10 cellular contexts compared by ENCODE assay signal in genomic region chr6:109794201-109794926, GRCh38.
DNase-seq lines count a peak whose midpoint lies in the region; ATAC-seq, FAIRE-seq and TF ChIP-seq lines count a peak whose summit lies in the region.
"Had no signal": no experiment of that assay in that cellular context is flagged by ENCODE, and none has a peak within 500 bp of the region (broad histone marks: within the 10 kb centered on the region; RNA-seq: fewer than 3 reads in every experiment).

No MANE protein-coding gene starts in this region.

- H4K20me1 ChIP-seq in MM.1S (ENCODE audit: insufficient read depth, low read length): no peaks in the 10 kb centered on the region

- no peak overlapping the region for H2AK5ac ChIP-seq in neuronal stem cell (ENCODE audit: low read depth, low read length)

- no peak overlapping the region for H3K4ac ChIP-seq in neuronal stem cell (ENCODE audit: low read length)

- no TSS peak for BruUV-seq in Calu3 (replicated peaks; lab: Mats Ljungman, UMichigan)

- no peaks in the 10 kb centered on the region for H3F3A ChIP-seq in MM.1S (ENCODE audit: insufficient read depth, low read length)

- H3K9me3 Mint-ChIP-seq in Calu3 (ENCODE audit: low read depth, unreplicated experiment): no peaks in the 10 kb centered on the region

- no peak overlapping the region for H3K4me3 ChIP-seq in bronchial epithelial cell (ENCODE audit: low read depth, low read length)
- no peak overlapping the region for H3K4me3 ChIP-seq in neuronal stem cell (ENCODE audit: low read length in 2 of 2)
- no peak overlapping the region for H3K4me3 ChIP-seq in MM.1S (ENCODE audit: low read length)
- H3K4me3 ChIP-seq: testis had no signal

- H3K27me3 ChIP-seq in bronchial epithelial cell (ENCODE audit: control insufficient read depth, insufficient read depth, low read length): no peaks in the 10 kb centered on the region
- no peaks in the 10 kb centered on the region for H3K27me3 ChIP-seq in neuronal stem cell (ENCODE audit: control insufficient read depth in 3 of 3, insufficient read depth in 3 of 3, low read depth in 1 of 3, low read length in 3 of 3)
- H3K27me3 ChIP-seq in MM.1S (replicated peaks; ENCODE audit: insufficient read depth, low read length): no peaks in the 10 kb centered on the region
- H3K27me3 ChIP-seq: testis had no signal

- CTCF ChIA-PET in Calu3 (lab: Charles Lee): interaction anchor here (0.6 to 2.3 kb wide), 2 partner anchors 21 to 245 kb away, joined by 6 to 11 read pairs; no protein-coding TSS in a partner anchor

- H3K4me3 Mint-ChIP-seq in Calu3 (ENCODE audit: low read depth, unreplicated experiment): no peak overlapping the region

- WGBS in neuronal stem cell (ENCODE audit: extremely low coverage in 2 of 2, insufficient read length in 2 of 2, insufficient replicate concordance in 1 of 2), 2 donors: no CpG with 5 or more reads among the region's 6 CpGs

- H3K14ac ChIP-seq in neuronal stem cell (ENCODE audit: low read length): no peak overlapping the region

- peak overlapping the region; percentile 40 for H3K18ac ChIP-seq in neuronal stem cell (ENCODE audit: low read length)

- H3K4me2 ChIP-seq in neuronal stem cell (ENCODE audit: insufficient read depth, low read length, poor library complexity, severe bottlenecking): no peak overlapping the region
- no peak overlapping the region for H3K4me2 ChIP-seq in MM.1S (ENCODE audit: low read depth, low read length)

- H3K4me1 ChIP-seq in neuronal stem cell (ENCODE audit: control insufficient read depth in 2 of 2, insufficient read depth in 1 of 2, low read depth in 1 of 2, low read length in 2 of 2) (peaks cover 4 to 21% of the 10 kb centered on the region in 2 donors), MM.1S (ENCODE audit: low read length) (no peaks in the 10 kb centered on the region)
- H3K4me1 ChIP-seq: testis had no signal

- H3K23ac ChIP-seq in neuronal stem cell (ENCODE audit: low read depth, low read length, poor library complexity): no peak overlapping the region

- intact Hi-C loops in Calu3 (cut with micrococcal nuclease; ENCODE audit: unreplicated experiment): no loop called here

- DNase-seq in Calu3: no peak
- DNase-seq in HS-5 (ENCODE audit: low read depth): peak; percentile 82
- peak; percentile 79 for DNase-seq in bronchial epithelial cell (ENCODE audit: low read depth)
- DNase-seq in neuronal stem cell (ENCODE audit: low spot score): no peak
- no peak for DNase-seq in MM.1S
- no peak for DNase-seq in amniotic stem cell (lab: John Stamatoyannopoulos, UW)
- DNase-seq: SIG-M5, testis had no signal

- no peak overlapping the region for H2BK5ac ChIP-seq in neuronal stem cell (ENCODE audit: low read length)

- H4K8ac ChIP-seq in neuronal stem cell (ENCODE audit: low read depth, low read length): no peak overlapping the region

- no peak overlapping the region for H2AFZ ChIP-seq in neuronal stem cell (ENCODE audit: low read length)
- no peak overlapping the region for H2AFZ ChIP-seq in MM.1S (ENCODE audit: low read length)

- peak overlapping the region; percentile 7 for H2BK12ac ChIP-seq in neuronal stem cell (ENCODE audit: low read length)

- no peak overlapping the region for H2BK15ac ChIP-seq in neuronal stem cell (ENCODE audit: low read length)

- ATAC-seq in HG03460 (IDR thresholded peaks at IDR 0.05; ENCODE audit: unreplicated experiment) (no peak), HG02571 (IDR thresholded peaks at IDR 0.05; ENCODE audit: unreplicated experiment) (no peak)

- H3K79me1 ChIP-seq in neuronal stem cell (ENCODE audit: low read depth, low read length): no peaks in the 10 kb centered on the region

- H3K36me3 ChIP-seq in bronchial epithelial cell (ENCODE audit: control insufficient read depth, insufficient read depth, low read length) (no peaks in the 10 kb centered on the region), neuronal stem cell (replicated peaks in 1 of 2; ENCODE audit: control insufficient read depth in 2 of 2, insufficient read depth in 2 of 2, low read length in 2 of 2) (peaks cover 0 to 5% of the 10 kb centered on the region in 2 donors), MM.1S (replicated peaks; ENCODE audit: insufficient read depth, low read length) (no peaks in the 10 kb centered on the region)

- no peak for FAIRE-seq in bronchial epithelial cell (lab: Jason Lieb, UNC)

- H3K9ac ChIP-seq in neuronal stem cell (ENCODE audit: low read depth, low read length, poor library complexity): peak overlapping the region; percentile 9
- no peak overlapping the region for H3K9ac ChIP-seq in MM.1S (ENCODE audit: low read length)

- peak overlapping the region; percentile 81 for H3K27ac Mint-ChIP-seq in Calu3 (ENCODE audit: unreplicated experiment)

- no peaks in the 10 kb centered on the region for H3K36me3 Mint-ChIP-seq in Calu3 (ENCODE audit: insufficient read depth, unreplicated experiment)

- peaks cover 26% of the 10 kb centered on the region for H3K4me1 Mint-ChIP-seq in Calu3 (ENCODE audit: low read depth, unreplicated experiment)

- H2BK120ac ChIP-seq in neuronal stem cell (ENCODE audit: low read depth, low read length): no peak overlapping the region

- H3K9me2 ChIP-seq in MM.1S (replicated peaks; ENCODE audit: insufficient read depth, low read length): no peaks in the 10 kb centered on the region

- no peaks in the 10 kb centered on the region for H3K9me3 ChIP-seq in neuronal stem cell (replicated peaks in 1 of 2; ENCODE audit: control insufficient read depth in 2 of 2, insufficient read depth in 1 of 2, low read depth in 1 of 2, low read length in 2 of 2)
- no peaks in the 10 kb centered on the region for H3K9me3 ChIP-seq in MM.1S (replicated peaks; ENCODE audit: insufficient read depth, low read length)
- H3K9me3 ChIP-seq: testis had no signal

- H3K79me2 ChIP-seq in MM.1S (ENCODE audit: low read length): no peaks in the 10 kb centered on the region

- TF ChIP-seq CTCF in Calu3 (IDR thresholded peaks at IDR 0.05; ENCODE audit: unreplicated experiment) (no peak), bronchial epithelial cell (IDR thresholded peaks at IDR 0.05; ENCODE audit: insufficient read depth, low read length, severe bottlenecking) (no peak), MM.1S (IDR thresholded peaks at IDR 0.05; ENCODE audit: low read length) (no peak)

- H4K91ac ChIP-seq in neuronal stem cell (ENCODE audit: low read depth, low read length, poor library complexity): no peak overlapping the region

- no peaks in the 10 kb centered on the region for H3K27me3 Mint-ChIP-seq in Calu3 (ENCODE audit: unreplicated experiment)

- H3K27ac ChIP-seq in neuronal stem cell (replicated peaks; ENCODE audit: low read length) (no peak overlapping the region), MM.1S (ENCODE audit: low read length) (no peak overlapping the region)
- H3K27ac ChIP-seq: testis had no signal

Comparison
In these comparisons a context has a peak if more than half of its experiments do, and no peak if none do; other contexts are left out.
1. DNase-seq: peak in HS-5 (single experiment) and bronchial epithelial cell (single experiment); none in Calu3 (single experiment), neuronal stem cell (single experiment), MM.1S (single experiment) and amniotic stem cell (single experiment).